In genomic region chr5:65925094-65925600, GRCh38 we compare ENCODE assay signal across 8 cellular contexts. TPM values are rescaled to one million over a fixed set of nuclear protein-coding genes. Genes with fewer than 3 reads are reported as not detected.
DNase-seq lines count a peak whose midpoint lies in the region; FAIRE-seq and TF ChIP-seq lines count a peak whose summit lies in the region.

No MANE protein-coding gene starts in this region.

- H3K9me3 Mint-ChIP-seq in HFFc6 = no peaks in the 10 kb centered on the region

- H3K4me3 ChIP-seq in iPS DF 6.9 (ENCODE audit: low read length) (peak overlapping the region; percentile 67), skeletal muscle tissue (ENCODE audit: low read length in 3 of 3) (peak overlapping the region; percentile 61 to 85 (median 83))

- peaks cover 2% of the 10 kb centered on the region; the same call in 1 of the 2 replicates for H3K27me3 ChIP-seq in iPS DF 6.9 (ENCODE audit: control insufficient read depth, insufficient read depth, low read length)
- no peaks in the 10 kb centered on the region for H3K27me3 ChIP-seq in skeletal muscle tissue (ENCODE audit: control insufficient read depth in 3 of 3, insufficient read depth in 3 of 3, low read length in 3 of 3)

- H3K9me3 ChIP-seq in iPS DF 6.9 (ENCODE audit: control insufficient read depth, insufficient read depth, low read length) (no peaks in the 10 kb centered on the region), skeletal muscle tissue (ENCODE audit: control insufficient read depth in 3 of 3, low read length in 3 of 3) (no peaks in the 10 kb centered on the region)

- H3K27ac ChIP-seq in iPS DF 6.9 (ENCODE audit: low read length) (no peak overlapping the region), skeletal muscle tissue (ENCODE audit: low read depth, low read length) (peak overlapping the region; percentile 97)

- H3K4me1 ChIP-seq in iPS DF 6.9 (ENCODE audit: control insufficient read depth, insufficient read depth, low read length) (no peaks in the 10 kb centered on the region), skeletal muscle tissue (ENCODE audit: control insufficient read depth in 3 of 3, insufficient read depth in 3 of 3, low read length in 3 of 3) (peaks cover 6 to 12% (median 10%) of the 10 kb centered on the region in 3 donors)

- peak overlapping the region; percentile 91 for H3K27ac Mint-ChIP-seq in HFFc6

- H3K36me3 ChIP-seq in iPS DF 6.9 (ENCODE audit: control insufficient read depth, insufficient read depth, low read length) (no peaks in the 10 kb centered on the region), skeletal muscle tissue (ENCODE audit: control insufficient read depth in 3 of 3, insufficient read depth in 3 of 3, low read length in 3 of 3) (no peaks in the 10 kb centered on the region)

- WGBS in iPS DF 6.9 (ENCODE audit: insufficient coverage, insufficient read length) = no CpG with 5 or more reads among the region's 43 CpGs

- peak; percentile 46 for DNase-seq in GM12891 (ENCODE audit: insufficient read length, low spot score)
- peak; percentile 62 for DNase-seq in HFFc6
- DNase-seq in NCI-H1092 (lab: John Stamatoyannopoulos, UW) = peak; percentile 29
- peak; percentile 63 for DNase-seq in T-helper 22 cell (ENCODE audit: low read depth)
- DNase-seq in astrocyte of the hippocampus (ENCODE audit: low read depth, low spot score) = peak; percentile 87
- no peak for DNase-seq in iPS DF 6.9 (ENCODE audit: low read depth, low spot score)
- DNase-seq in D721Med (ENCODE audit: insufficient read length, low spot score) = no peak

- H3K27me3 Mint-ChIP-seq in HFFc6 (ENCODE audit: insufficient read depth) = peaks cover 4% of the 10 kb centered on the region

- H3K4me3 Mint-ChIP-seq in HFFc6 = peak overlapping the region; percentile 89

- H3K9ac ChIP-seq in skeletal muscle tissue (ENCODE audit: low read depth in 1 of 3, low read length in 3 of 3) = peak overlapping the region; percentile 87 to 96 (median 91)

- peaks cover 44% of the 10 kb centered on the region for H3K4me1 Mint-ChIP-seq in HFFc6 (ENCODE audit: low read depth)

- peak; percentile 79; the same call in 1 of the 2 replicates for TF ChIP-seq POLR2A in GM12891 (IDR thresholded peaks at IDR 0.05; ENCODE audit: low read depth, low read length)

- H3K36me3 Mint-ChIP-seq in HFFc6 (ENCODE audit: low read depth) = peaks cover 33% of the 10 kb centered on the region

- TF ChIP-seq CTCF in HFFc6 (IDR thresholded peaks at IDR 0.05) (no peak), D721Med (IDR thresholded peaks at IDR 0.05; ENCODE audit: insufficient read depth, missing control alignments) (no peak)

- FAIRE-seq in GM12891 (lab: Jason Lieb, UNC) (no peak), D721Med (lab: Jason Lieb, UNC) (no peak)

TF ChIP-seq in GM12891, 5 proteins besides CTCF, POLR2A, EP300 and RAD21:
- TF ChIP-seq POU2F2 (IDR thresholded peaks at IDR 0.05; ENCODE audit: low read depth, low read length) (no peak), POLR2AphosphoS5 (IDR thresholded peaks at IDR 0.05; ENCODE audit: low read depth, low read length) (peak; percentile 78; the same call in 1 of the 2 replicates), SPI1 (IDR thresholded peaks at IDR 0.05; ENCODE audit: low read depth, low read length) (peak; percentile 71), PAX5 (IDR thresholded peaks at IDR 0.05; ENCODE audit: insufficient read depth, low read length, severe bottlenecking) (no peak), TAF1 (IDR thresholded peaks at IDR 0.05; ENCODE audit: low read depth, low read length) (peak; percentile 41)

RNA-seq across cellular contexts. Expression of gene ERBIN, which starts 1.2 kb away (rescaled TPM):
- 26.3 TPM for polyA plus RNA-seq in GM12891 (2012; ENCODE audit: low read depth, missing spikeins)
- 100 to 1,000 TPM in 5 of 6 experiments, 10 to 100 TPM in 1; 97.5 to 127 (median 114) TPM for total RNA-seq in HFFc6 (2021; fragmentation: NEBNext Ultra II Directional; extraction: Animal tissue kit (Norgen Biotek cat#: 25700))
- total RNA-seq in skeletal muscle tissue = 91.9 TPM

Comparison
In these comparisons a context has a peak if more than half of its experiments do, and no peak if none do; other contexts are left out.
1. DNase-seq: peak in GM12891 (single experiment), HFFc6 (single experiment), NCI-H1092 (single experiment), T-helper 22 cell (single experiment) and astrocyte of the hippocampus (single experiment); none in iPS DF 6.9 (single experiment) and D721Med (single experiment).